15 cellular contexts compared by ENCODE assay signal in genomic region chr1:89489037-89489729, GRCh38. TPM values are rescaled to one million over a fixed set of nuclear protein-coding genes. Genes with fewer than 3 reads are reported as not detected.
DNase-seq lines count a peak whose midpoint lies in the region; ATAC-seq and TF ChIP-seq lines count a peak whose summit lies in the region.
"Had no signal": no experiment of that assay in that cellular context is flagged by ENCODE, and none has a peak within 500 bp of the region (broad histone marks: within the 10 kb centered on the region; RNA-seq: fewer than 3 reads in every experiment).

No MANE protein-coding gene starts in this region.

- H3K27ac Mint-ChIP-seq in MCF 10A (ENCODE audit: low read depth, unreplicated experiment) (no peak overlapping the region), mesothelial cell of epicardium (no peak overlapping the region)
- H3K27ac Mint-ChIP-seq in activated naive CD4-positive, alpha-beta T cell treated with anti-CD3 and anti-CD28 coated beads for 36 hours = no peak overlapping the region
- H3K27ac Mint-ChIP-seq: activated naive CD8-positive, alpha-beta T cell treated with anti-CD3 and anti-CD28 coated beads, Interleukin-2, amount 50 U/mL, for 24 hours; effector memory CD8-positive, alpha-beta T cell; HFFc6; stimulated activated effector memory CD8-positive, alpha-beta T cell treated with anti-CD3 and anti-CD28 coated beads, Interleukin-12 subunit alpha, Interleukin-12 subunit beta, amount 100 ng/mL, for 72 hours had no signal

- H3K27me3 ChIP-seq in breast epithelium (no peaks in the 10 kb centered on the region), PC-3 (ENCODE audit: low read length) (no peaks in the 10 kb centered on the region), upper lobe of right lung (no peaks in the 10 kb centered on the region)
- H3K27me3 ChIP-seq: hepatocyte, vagina had no signal

- no peaks in the 10 kb centered on the region for H4K20me1 ChIP-seq in PC-3 (ENCODE audit: low read length)

- no peak overlapping the region for H3K9ac ChIP-seq in PC-3 (ENCODE audit: low read length)

- H3K9me2 ChIP-seq in PC-3 (replicated peaks; ENCODE audit: low read length) = no peaks in the 10 kb centered on the region

- CTCF ChIA-PET in MCF 10A (lab: Yijun Ruan, JAX) = interaction anchor here (0.5 to 1.5 kb wide), 3 partner anchors 110 to 403 kb away, joined by 3 to 8 read pairs (median 3); no protein-coding TSS in a partner anchor
- CTCF ChIA-PET in PC-3 (lab: Charles Lee) = no interaction called here
- CTCF ChIA-PET in activated naive CD4-positive, alpha-beta T cell treated with anti-CD3 and anti-CD28 coated beads for 36 hours (lab: Charles Lee) = interaction anchor here (0.5 to 8.2 kb wide), 5 partner anchors 17 to 274 kb away, joined by 3 to 109 read pairs (median 4); no protein-coding TSS in a partner anchor

- no peak overlapping the region for H2AFZ ChIP-seq in PC-3 (ENCODE audit: low read length)
- H2AFZ ChIP-seq: hepatocyte had no signal

- H3K79me2 ChIP-seq in PC-3 (ENCODE audit: low read length) = no peaks in the 10 kb centered on the region
- H3K79me2 ChIP-seq: hepatocyte had no signal

- H3K36me3 Mint-ChIP-seq in MCF 10A (ENCODE audit: insufficient read depth, unreplicated experiment) (no peaks in the 10 kb centered on the region), mesothelial cell of epicardium (peaks cover 4% of the 10 kb centered on the region)
- no peaks in the 10 kb centered on the region for H3K36me3 Mint-ChIP-seq in activated naive CD4-positive, alpha-beta T cell treated with anti-CD3 and anti-CD28 coated beads for 36 hours (ENCODE audit: low read depth)
- H3K36me3 Mint-ChIP-seq: stimulated activated effector memory CD8-positive, alpha-beta T cell treated with anti-CD3 and anti-CD28 coated beads, Interleukin-12 subunit alpha, Interleukin-12 subunit beta, amount 100 ng/mL, for 72 hours had no signal

- ATAC-seq in PC-3 (peak; percentile 45; the same call in 1 of the 2 replicates), upper lobe of right lung (peak; percentile 75), GM19035 (IDR thresholded peaks at IDR 0.05; ENCODE audit: unreplicated experiment) (no peak)
- ATAC-seq: activated naive CD8-positive, alpha-beta T cell treated with anti-CD3 and anti-CD28 coated beads, Interleukin-2, amount 50 U/mL, for 24 hours; effector memory CD8-positive, alpha-beta T cell; stimulated activated effector memory CD8-positive, alpha-beta T cell treated with anti-CD3 and anti-CD28 coated beads, Interleukin-12 subunit alpha, Interleukin-12 subunit beta, amount 100 ng/mL, for 72 hours had no signal

- H3K4me3 Mint-ChIP-seq in MCF 10A (ENCODE audit: unreplicated experiment) = no peak overlapping the region
- H3K4me3 Mint-ChIP-seq in activated naive CD4-positive, alpha-beta T cell treated with anti-CD3 and anti-CD28 coated beads for 36 hours = no peak overlapping the region
- no peak overlapping the region for H3K4me3 Mint-ChIP-seq in mesothelial cell of epicardium
- H3K4me3 Mint-ChIP-seq: activated naive CD8-positive, alpha-beta T cell treated with anti-CD3 and anti-CD28 coated beads, Interleukin-2, amount 50 U/mL, for 24 hours; effector memory CD8-positive, alpha-beta T cell; HFFc6; stimulated activated effector memory CD8-positive, alpha-beta T cell treated with anti-CD3 and anti-CD28 coated beads, Interleukin-12 subunit alpha, Interleukin-12 subunit beta, amount 100 ng/mL, for 72 hours had no signal

- H3K4me1 Mint-ChIP-seq in MCF 10A (ENCODE audit: insufficient read depth, unreplicated experiment) (no peaks in the 10 kb centered on the region), mesothelial cell of epicardium (peaks cover 3% of the 10 kb centered on the region)
- H3K4me1 Mint-ChIP-seq in activated naive CD4-positive, alpha-beta T cell treated with anti-CD3 and anti-CD28 coated beads for 36 hours (ENCODE audit: low read depth) = peaks cover 14% of the 10 kb centered on the region

- H3K9me3 Mint-ChIP-seq in MCF 10A (ENCODE audit: unreplicated experiment) (peaks cover 17% of the 10 kb centered on the region), mesothelial cell of epicardium (peaks cover 25% of the 10 kb centered on the region)
- peaks cover 6% of the 10 kb centered on the region for H3K9me3 Mint-ChIP-seq in activated naive CD4-positive, alpha-beta T cell treated with anti-CD3 and anti-CD28 coated beads for 36 hours
- H3K9me3 Mint-ChIP-seq: effector memory CD8-positive, alpha-beta T cell; HFFc6 had no signal

- DNase-seq in MCF 10A (ENCODE audit: unreplicated experiment) (peak; percentile 25), breast epithelium (ENCODE audit: low spot score in 2 of 2) (no peak), PC-3 (peak; percentile 45), fibroblast of mammary gland (ENCODE audit: low read depth) (peak; percentile 74), upper lobe of right lung (no peak), mesothelial cell of epicardium (ENCODE audit: low spot score in 2 of 2, unreplicated experiment in 2 of 2) (no peak)
- no peak for DNase-seq in activated naive CD4-positive, alpha-beta T cell treated with anti-CD3 and anti-CD28 coated beads for 36 hours
- DNase-seq: activated naive CD8-positive, alpha-beta T cell treated with anti-CD3 and anti-CD28 coated beads, Interleukin-2, amount 50 U/mL, for 24 hours; effector memory CD8-positive, alpha-beta T cell; HFFc6; posterior cingulate gyrus had no signal

- H3K4me3 ChIP-seq in breast epithelium (no peak overlapping the region), PC-3 (ENCODE audit: low read length) (no peak overlapping the region), fibroblast of mammary gland (ENCODE audit: control insufficient read depth, low read depth, low read length) (no peak overlapping the region), upper lobe of right lung (no peak overlapping the region)
- H3K4me3 ChIP-seq: hepatocyte, vagina had no signal

- POLR2A ChIA-PET in MCF 10A (lab: Yijun Ruan, JAX) = interaction anchor here (1.1 kb wide), 1 partner anchor 23 kb away, joined by 3 read pairs; no protein-coding TSS in a partner anchor
- POLR2A ChIA-PET in PC-3 (lab: Charles Lee; ENCODE audit: unreplicated experiment) = no interaction called here

- peak overlapping the region in 1 of 2 donors; percentile 38 for H3K27ac ChIP-seq in breast epithelium
- no peak overlapping the region for H3K27ac ChIP-seq in PC-3 (ENCODE audit: low read length)
- no peak overlapping the region for H3K27ac ChIP-seq in upper lobe of right lung
- H3K27ac ChIP-seq: hepatocyte, vagina had no signal

- BruUV-seq in MCF 10A (replicated peaks; lab: Mats Ljungman, UMichigan) = no TSS peak
- BruUV-seq in PC-3 (replicated peaks; lab: Mats Ljungman, UMichigan) = no TSS peak

- no peak for TF ChIP-seq CTCF in MCF 10A (IDR thresholded peaks at IDR 0.05; ENCODE audit: unreplicated experiment)
- no peak for TF ChIP-seq CTCF in breast epithelium (IDR thresholded peaks at IDR 0.05)
- TF ChIP-seq CTCF in PC-3 (conservative IDR thresholded peaks at IDR 0.05; ENCODE audit: low read depth, low read length) = no peak
- no peak for TF ChIP-seq CTCF in fibroblast of mammary gland (conservative IDR thresholded peaks at IDR 0.05; ENCODE audit: control insufficient read depth, insufficient read depth, low read depth, low read length)
- TF ChIP-seq CTCF in upper lobe of right lung (IDR thresholded peaks at IDR 0.05) = no peak
- no peak for TF ChIP-seq CTCF in mesothelial cell of epicardium (IDR thresholded peaks at IDR 0.05; ENCODE audit: unreplicated experiment)

- intact Hi-C loops in MCF 10A (cut with micrococcal nuclease) = loop anchor here (10.0 kb wide), 1 partner anchor 466 kb away; no protein-coding TSS in a partner anchor
- intact Hi-C loops in breast epithelium (cut with DNase I; ENCODE audit: low total_unique reads) = loop anchor here (10.0 kb wide), 1 partner anchor 266 kb away; no protein-coding TSS in a partner anchor
- intact Hi-C loops in PC-3 (cut with micrococcal nuclease) = no loop called here
- intact Hi-C loops in upper lobe of right lung (cut with DNase I) = no loop called here
- intact Hi-C loops in activated naive CD4-positive, alpha-beta T cell treated with anti-CD3 and anti-CD28 coated beads for 36 hours (cut with micrococcal nuclease) = no loop called here

- no peaks in the 10 kb centered on the region for H3K27me3 Mint-ChIP-seq in MCF 10A (ENCODE audit: insufficient read depth, unreplicated experiment)
- H3K27me3 Mint-ChIP-seq in activated naive CD4-positive, alpha-beta T cell treated with anti-CD3 and anti-CD28 coated beads for 36 hours (ENCODE audit: low read depth) = no peaks in the 10 kb centered on the region
- H3K27me3 Mint-ChIP-seq in mesothelial cell of epicardium (ENCODE audit: low read depth) = no peaks in the 10 kb centered on the region
- H3K27me3 Mint-ChIP-seq: activated naive CD8-positive, alpha-beta T cell treated with anti-CD3 and anti-CD28 coated beads, Interleukin-2, amount 50 U/mL, for 24 hours had no signal

- no peaks in the 10 kb centered on the region for H3F3A ChIP-seq in PC-3 (ENCODE audit: low read length, unreplicated experiment)

- no peak overlapping the region for H3K4me2 ChIP-seq in PC-3 (ENCODE audit: low read length)
- H3K4me2 ChIP-seq: hepatocyte had no signal

- no peak for TF ChIP-seq POLR2A in breast epithelium (IDR thresholded peaks at IDR 0.05)

- H3K36me3 ChIP-seq in breast epithelium (no peaks in the 10 kb centered on the region), PC-3 (ENCODE audit: low read depth, low read length) (no peaks in the 10 kb centered on the region), upper lobe of right lung (no peaks in the 10 kb centered on the region)
- H3K36me3 ChIP-seq: vagina had no signal

- no peaks in the 10 kb centered on the region for H3K9me3 ChIP-seq in breast epithelium
- H3K9me3 ChIP-seq in PC-3 (ENCODE audit: low read length) = no peaks in the 10 kb centered on the region
- H3K9me3 ChIP-seq in upper lobe of right lung = no peaks in the 10 kb centered on the region
- H3K9me3 ChIP-seq: vagina had no signal

- H3K4me1 ChIP-seq in breast epithelium (no peaks in the 10 kb centered on the region), PC-3 (ENCODE audit: insufficient read depth, low read length) (no peaks in the 10 kb centered on the region), upper lobe of right lung (no peaks in the 10 kb centered on the region)
- H3K4me1 ChIP-seq: vagina had no signal

RNA-seq across cellular contexts. Expression of gene LRRC8B, which starts 35.4 kb away (rescaled TPM):
- 7.0 and 9.7 TPM in 2 replicates for total RNA-seq in MCF 10A (2022)
- 10 to 100 TPM; 11.5 to 25.3 (median 12.3) TPM for total RNA-seq in breast epithelium
- total RNA-seq in PC-3 (2014; rRNA removed) = 8.4 and 12.3 TPM in 2 replicates
- 22.3 TPM for total RNA-seq in upper lobe of right lung
- total RNA-seq in activated naive CD4-positive, alpha-beta T cell treated with anti-CD3 and anti-CD28 coated beads for 36 hours = 10 to 100 TPM; 18.0 to 20.4 TPM
- 12.5 to 14.3 TPM (median 13.9 TPM) in 3 replicates for total RNA-seq in mesothelial cell of epicardium

Comparison
In these comparisons a context has a peak if more than half of its experiments do, and no peak if none do; other contexts are left out.
1. DNase-seq: peak in MCF 10A (single experiment), PC-3 (single experiment) and fibroblast of mammary gland (single experiment); none in breast epithelium (0 of 2), upper lobe of right lung (single experiment), activated naive CD4-positive, alpha-beta T cell treated with anti-CD3 and anti-CD28 coated beads for 36 hours (single experiment) and mesothelial cell of epicardium (0 of 2).
2. intact Hi-C loops: an anchor here in MCF 10A (10.0 kb wide) and breast epithelium (10.0 kb wide); none called in PC-3, upper lobe of right lung and activated naive CD4-positive, alpha-beta T cell treated with anti-CD3 and anti-CD28 coated beads for 36 hours.